Comparison of ENCODE assay signal across 1 cellular context in genomic region chr2:74958277-74959105, GRCh38.
A peak's percentile ranks its signal among the peaks of the same experiment; 100 is the strongest.
TF ChIP-seq lines count a peak whose summit lies in the region.

Gene POLE4 (plus strand): TSS chr2:74958643. CDS start chr2:74958680, 37 bp downstream.

TF ChIP-seq in K562, 482 proteins besides CTCF, POLR2A, EP300 and RAD21 (continued from another document and continues in another):
- TF ChIP-seq DMBX1 (CRISPR knock-in tag; IDR thresholded peaks at IDR 0.05; ENCODE audit: borderline replicate concordance) (peak; percentile 50; the same call in 1 of the 2 replicates), ILF3 (IDR thresholded peaks at IDR 0.05; ENCODE audit: borderline replicate concordance) (peak; percentile 71; the same call in 1 of the 2 replicates), ASH1L (IDR thresholded peaks at IDR 0.05; ENCODE audit: borderline replicate concordance, low read depth, partially characterized antibody) (peak; percentile 16), PML (IDR thresholded peaks at IDR 0.05; ENCODE audit: low read length) (peak; percentile 66), E2F3 (CRISPR knock-in tag; IDR thresholded peaks at IDR 0.05) (peak; percentile 99), SMARCA5 (IDR thresholded peaks at IDR 0.05) (no peak), ZBTB1 (CRISPR knock-in tag; IDR thresholded peaks at IDR 0.05; ENCODE audit: borderline replicate concordance, low read depth) (peak; percentile 89), TOE1 (IDR thresholded peaks at IDR 0.05; ENCODE audit: borderline replicate concordance) (peak; percentile 62; the same call in 1 of the 2 replicates), TOE1 (CRISPR knock-in tag; IDR thresholded peaks at IDR 0.05; ENCODE audit: borderline replicate concordance, low read depth) (0 out of 2 replicates have a peak, but pooled peaks have one; percentile 38), SREBF1 (IDR thresholded peaks at IDR 0.05; ENCODE audit: borderline replicate concordance, low read depth, low read length) (no peak), ARHGAP35 (IDR thresholded peaks at IDR 0.05; ENCODE audit: partially characterized antibody) (no peak), SMAD4 (CRISPR knock-in tag; conservative IDR thresholded peaks at IDR 0.05) (peak; percentile 83; the same call in 1 of the 2 replicates), DEAF1 (CRISPR knock-in tag; IDR thresholded peaks at IDR 0.05) (no peak), NUFIP1 (IDR thresholded peaks at IDR 0.05; ENCODE audit: partially characterized antibody) (peak; percentile 15), NONO (IDR thresholded peaks at IDR 0.05; ENCODE audit: low read depth in 2 of 2, low read length in 1 of 2) (peak; percentile 85 to 88), FUS (optimal IDR thresholded peaks at IDR 0.05; ENCODE audit: low read depth, low read length) (peak; percentile 67), USF2 (CRISPR knock-in tag; IDR thresholded peaks at IDR 0.05) (peak; percentile 43), KAT7 (CRISPR knock-in tag; IDR thresholded peaks at IDR 0.05; ENCODE audit: borderline replicate concordance) (peak; percentile 96), SUPT5H (IDR thresholded peaks at IDR 0.05) (peak; percentile 94), ZBTB7A (IDR thresholded peaks at IDR 0.05; ENCODE audit: borderline replicate concordance, control insufficient read depth, low read depth, low read length) (peak; percentile 85), NR3C1 (CRISPR knock-in tag; IDR thresholded peaks at IDR 0.05) (peak; percentile 95), TCF3 (CRISPR knock-in tag; IDR thresholded peaks at IDR 0.05) (peak; percentile 11; the same call in 1 of the 2 replicates), GTF2A2 (tag; IDR thresholded peaks at IDR 0.05) (peak; percentile 15; the same call in 1 of the 2 replicates), SMAD3 (CRISPR knock-in tag; conservative IDR thresholded peaks at IDR 0.05) (no peak; the same call in 1 of the 2 replicates), GTF2F1 (IDR thresholded peaks at IDR 0.05; ENCODE audit: low read depth, low read length) (no peak), SETDB1 (IDR thresholded peaks at IDR 0.05; ENCODE audit: low read length) (no peak), NBN (IDR thresholded peaks at IDR 0.05; ENCODE audit: low read depth) (peak; percentile 51; the same call in 1 of the 2 replicates), EWSR1 (IDR thresholded peaks at IDR 0.05; ENCODE audit: borderline replicate concordance, low read depth, partially characterized antibody) (no peak), RBM39 (optimal IDR thresholded peaks at IDR 0.05; ENCODE audit: low read depth, low read length) (peak; percentile 15), ZNF133 (CRISPR knock-in tag; IDR thresholded peaks at IDR 0.05) (peak; percentile 62; the same call in 1 of the 2 replicates), ZNF431 (CRISPR knock-in tag; IDR thresholded peaks at IDR 0.05) (peak; percentile 86), ZNF239 (CRISPR knock-in tag; IDR thresholded peaks at IDR 0.05) (no peak), ZNF12 (CRISPR knock-in tag; IDR thresholded peaks at IDR 0.05) (peak; percentile 69), ZNF589 (CRISPR knock-in tag; IDR thresholded peaks at IDR 0.05; ENCODE audit: low read depth) (peak; percentile 83), XRCC5 (IDR thresholded peaks at IDR 0.05; ENCODE audit: low read depth, low read length) (peak; percentile 8; the same call in 1 of the 2 replicates), NCOA4 (IDR thresholded peaks at IDR 0.05; ENCODE audit: partially characterized antibody) (no peak), BRF2 (IDR thresholded peaks at IDR 0.05; ENCODE audit: borderline replicate concordance, insufficient read depth, insufficient read length) (no peak), CBX5 (IDR thresholded peaks at IDR 0.05; ENCODE audit: borderline replicate concordance, low read depth) (peak; percentile 91), ZFPM2 (CRISPR knock-in tag; IDR thresholded peaks at IDR 0.05) (no peak), C11orf30 (IDR thresholded peaks at IDR 0.05; ENCODE audit: low read depth) (no peak), JUNB (CRISPR knock-in tag; conservative IDR thresholded peaks at IDR 0.05) (no peak), RUNX1 (IDR thresholded peaks at IDR 0.05; ENCODE audit: low read depth) (no peak), KHSRP (IDR thresholded peaks at IDR 0.05) (no peak), ZBTB34 (CRISPR knock-in tag; IDR thresholded peaks at IDR 0.05) (peak; percentile 40; the same call in 1 of the 2 replicates), ZNF639 (CRISPR knock-in tag; conservative IDR thresholded peaks at IDR 0.05 in 1 of 2, IDR thresholded peaks at IDR 0.05 in 1 of 2) (peak in 1 of 2 experiments; percentile 91; a peak in 2 of 4 replicates), REST (CRISPR knock-in tag; IDR thresholded peaks at IDR 0.05; ENCODE audit: low read depth) (peak; percentile 47; the same call in 1 of the 2 replicates), RBFOX2 (IDR thresholded peaks at IDR 0.05; ENCODE audit: low read depth, low read length) (peak; percentile 99), ZFP36 (IDR thresholded peaks at IDR 0.05; ENCODE audit: low read depth, low read length, partially characterized antibody) (no peak), ESRRA (IDR thresholded peaks at IDR 0.05; ENCODE audit: borderline replicate concordance, low read depth) (peak; percentile 56; the same call in 1 of the 2 replicates), ZNF76 (CRISPR knock-in tag; IDR thresholded peaks at IDR 0.05; ENCODE audit: borderline replicate concordance) (0 out of 2 replicates have a peak, but pooled peaks have one; percentile 36), LCOR (CRISPR knock-in tag; IDR thresholded peaks at IDR 0.05) (peak; percentile 82), ZNF253 (CRISPR knock-in tag; conservative IDR thresholded peaks at IDR 0.05) (no peak), CXXC5 (CRISPR knock-in tag; IDR thresholded peaks at IDR 0.05) (peak; percentile 95), E2F4 (CRISPR knock-in tag; IDR thresholded peaks at IDR 0.05; ENCODE audit: low read depth) (peak; percentile 11; the same call in 1 of the 2 replicates), ZNF77 (CRISPR knock-in tag; IDR thresholded peaks at IDR 0.05) (no peak), ZFP91 (CRISPR knock-in tag; IDR thresholded peaks at IDR 0.05) (0 out of 2 replicates have a peak, but pooled peaks have one; percentile 60), ZNF830 (CRISPR knock-in tag; IDR thresholded peaks at IDR 0.05) (0 out of 2 replicates have a peak, but pooled peaks have one; percentile 83), NCOR1 (IDR thresholded peaks at IDR 0.05) (peak; percentile 31; the same call in 1 of the 2 replicates), TBP (optimal IDR thresholded peaks at IDR 0.05; ENCODE audit: low read depth, low read length) (peak; percentile 90), TAF1 (IDR thresholded peaks at IDR 0.05; ENCODE audit: control insufficient read depth, extremely low read depth, insufficient read depth, low read length, severe bottlenecking) (peak; percentile 69)
